ENCODE assay signal across 8 cellular contexts in the genomic region with DNA sequence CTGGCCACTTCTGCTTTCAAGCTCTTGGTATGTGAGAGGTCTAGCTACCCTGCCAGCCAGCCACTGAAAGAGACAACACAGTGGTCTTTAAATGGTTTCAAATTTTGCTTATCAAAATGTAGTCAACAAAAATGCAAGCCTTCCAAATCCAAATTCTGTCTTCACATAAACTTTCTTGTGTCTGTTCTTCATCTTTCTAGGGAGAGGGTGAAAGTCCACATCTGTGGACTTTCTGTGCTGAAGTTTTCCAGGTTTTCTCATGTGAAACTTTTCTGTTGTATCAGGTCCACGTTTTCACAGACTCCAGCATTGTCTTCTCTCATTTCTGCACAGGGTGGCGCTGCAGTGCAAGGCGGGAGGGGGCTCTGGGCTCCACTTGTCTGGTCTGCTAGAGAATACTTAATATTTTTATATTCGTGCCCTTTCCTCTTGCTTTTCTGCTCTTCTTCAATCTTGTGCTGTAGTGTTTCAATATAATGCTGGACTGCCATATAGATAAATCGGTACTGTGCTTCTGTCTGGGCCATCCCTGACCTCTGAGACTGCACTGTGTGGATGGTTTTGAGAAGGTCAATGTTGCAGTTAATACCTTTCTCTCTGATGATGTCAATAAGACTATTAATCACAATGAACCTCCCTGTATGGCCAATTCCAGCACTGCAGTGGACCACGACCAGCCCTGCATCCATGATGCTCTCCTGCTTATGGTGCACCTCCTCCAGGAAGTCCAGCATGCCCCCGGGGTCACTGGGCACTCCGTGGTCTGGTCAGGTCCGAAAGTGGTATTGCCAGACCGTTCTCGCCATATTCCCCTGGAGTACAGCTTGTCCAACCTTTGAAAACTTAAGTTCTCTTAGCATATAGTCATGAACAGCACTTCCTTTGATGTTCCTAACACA.
DNase-seq lines count a peak whose midpoint lies in the region; ATAC-seq lines count a peak whose summit lies in the region.

No MANE protein-coding gene starts in this region.

- no peaks in the 10 kb centered on the region for H3K9me3 Mint-ChIP-seq in stimulated activated memory B cell treated with anti-CD40 and anti-IgM and Interleukin-4, amounts not matched to agents 10 μg/mL and 1 μg/mL and 100 μg/mL, for 72 hours

- no peaks in the 10 kb centered on the region for H3K36me3 ChIP-seq in BLaER1 treated with 17β-estradiol and CSF1 and Interleukin-3, amounts not matched to agents 10 nM and 100 nM
- no peaks in the 10 kb centered on the region for H3K36me3 ChIP-seq in mesodermal cell (ENCODE audit: control insufficient read depth, insufficient read depth, low read length)

- H3K4me2 ChIP-seq in BLaER1 treated with 17β-estradiol and CSF1 and Interleukin-3, amounts not matched to agents 10 nM and 100 nM, result peak overlapping the region; percentile 56 to 77 (median 61)

- H3K4me1 Mint-ChIP-seq in stimulated activated memory B cell treated with anti-CD40 and anti-IgM and Interleukin-4, amounts not matched to agents 10 μg/mL and 1 μg/mL and 100 μg/mL, for 72 hours, result peaks cover 51% of the 10 kb centered on the region

- no peaks in the 10 kb centered on the region for H4K20me1 ChIP-seq in BLaER1 treated with 17β-estradiol and CSF1 and Interleukin-3, amounts not matched to agents 10 nM and 100 nM

- peak overlapping the region in 9 of 11 experiments; percentile 12 to 69 (median 50); a peak in 16 of 22 replicates for H3K27ac ChIP-seq in BLaER1 treated with 17β-estradiol and CSF1 and Interleukin-3, amounts not matched to agents 10 nM and 100 nM
- H3K27ac ChIP-seq in mesodermal cell (ENCODE audit: low read depth, low read length, severe bottlenecking), result peak overlapping the region; percentile 54

- H3K36me3 Mint-ChIP-seq in stimulated activated memory B cell treated with anti-CD40 and anti-IgM and Interleukin-4, amounts not matched to agents 10 μg/mL and 1 μg/mL and 100 μg/mL, for 72 hours, result no peaks in the 10 kb centered on the region

- H3K9ac ChIP-seq in BLaER1 treated with 17β-estradiol and CSF1 and Interleukin-3, amounts not matched to agents 10 nM and 100 nM, result peak overlapping the region in 8 of 11 experiments; percentile 1 to 66 (median 38); a peak in 13 of 22 replicates

- no peak overlapping the region for H3K4me3 ChIP-seq in BLaER1 treated with 17β-estradiol and CSF1 and Interleukin-3, amounts not matched to agents 10 nM and 100 nM
- no peak overlapping the region for H3K4me3 ChIP-seq in mesodermal cell (ENCODE audit: extremely low read depth, insufficient read depth, low read length, poor library complexity, severe bottlenecking)

- no peak overlapping the region for H3K4me3 Mint-ChIP-seq in stimulated activated memory B cell treated with anti-CD40 and anti-IgM and Interleukin-4, amounts not matched to agents 10 μg/mL and 1 μg/mL and 100 μg/mL, for 72 hours

- peaks cover 56 to 79% (median 71%) of the 10 kb centered on the region in 10 experiments for H3K4me1 ChIP-seq in BLaER1 treated with 17β-estradiol and CSF1 and Interleukin-3, amounts not matched to agents 10 nM and 100 nM
- no peaks in the 10 kb centered on the region for H3K4me1 ChIP-seq in mesodermal cell (ENCODE audit: control insufficient read depth, insufficient read depth, low read length, poor library complexity, severe bottlenecking)

- H3K27me3 ChIP-seq in BLaER1 treated with 17β-estradiol and CSF1 and Interleukin-3, amounts not matched to agents 10 nM and 100 nM, result no peaks in the 10 kb centered on the region

- ATAC-seq in GM21526 (IDR thresholded peaks at IDR 0.05; ENCODE audit: low FRiP score, unreplicated experiment), result peak; percentile 38
- ATAC-seq in stimulated activated memory B cell treated with anti-CD40 and anti-IgM and Interleukin-4, amounts not matched to agents 10 μg/mL and 1 μg/mL and 100 μg/mL, for 72 hours, result peak; percentile 63
- ATAC-seq in HG03439 (IDR thresholded peaks at IDR 0.05; ENCODE audit: unreplicated experiment), result no peak

- H3K27me3 Mint-ChIP-seq in stimulated activated memory B cell treated with anti-CD40 and anti-IgM and Interleukin-4, amounts not matched to agents 10 μg/mL and 1 μg/mL and 100 μg/mL, for 72 hours, result no peaks in the 10 kb centered on the region

- H3K27ac Mint-ChIP-seq in stimulated activated memory B cell treated with anti-CD40 and anti-IgM and Interleukin-4, amounts not matched to agents 10 μg/mL and 1 μg/mL and 100 μg/mL, for 72 hours, result peak overlapping the region; percentile 4

- H3K9me3 ChIP-seq in BLaER1 treated with 17β-estradiol and CSF1 and Interleukin-3, amounts not matched to agents 10 nM and 100 nM (replicated peaks in 1 of 11), result 0 out of 22 replicates have a peak, but pooled peaks cover 0 to 3% (median 0%) of the 10 kb centered on the region in 11 experiments
- H3K9me3 ChIP-seq in mesodermal cell (ENCODE audit: control insufficient read depth, low read length), result no peaks in the 10 kb centered on the region

- WGBS in mesodermal cell (ENCODE audit: insufficient coverage in 2 of 2), 2 experiments, result 66 to 86% methylated on average over 6 to 9 of the region's 11 CpGs

- DNase-seq in NCI-H526 treated with DMSO at 0.1 percent for 48 hours (lab: John Stamatoyannopoulos, UW), result peak; percentile 10
- peak; percentile 82 to 84 for DNase-seq in activated CD4-positive, alpha-beta T cell treated with anti-CD3 and anti-CD28 coated beads, Interleukin-2, amount 50 U/mL, for 48 hours
- DNase-seq in effector CD8-positive, alpha-beta T cell (lab: John Stamatoyannopoulos, UW), result peak; percentile 48

Comparison
In these comparisons a context has a peak if more than half of its experiments do, and no peak if none do; other contexts are left out.
1. DNase-seq: peak in every context shown above with its lines; median percentile 83 in activated CD4-positive, alpha-beta T cell treated with anti-CD3 and anti-CD28 coated beads, Interleukin-2, amount 50 U/mL, for 48 hours; 48 in effector CD8-positive, alpha-beta T cell; 10 in NCI-H526 treated with DMSO at 0.1 percent for 48 hours.